10 cellular contexts compared by ENCODE assay signal in the genomic region with DNA sequence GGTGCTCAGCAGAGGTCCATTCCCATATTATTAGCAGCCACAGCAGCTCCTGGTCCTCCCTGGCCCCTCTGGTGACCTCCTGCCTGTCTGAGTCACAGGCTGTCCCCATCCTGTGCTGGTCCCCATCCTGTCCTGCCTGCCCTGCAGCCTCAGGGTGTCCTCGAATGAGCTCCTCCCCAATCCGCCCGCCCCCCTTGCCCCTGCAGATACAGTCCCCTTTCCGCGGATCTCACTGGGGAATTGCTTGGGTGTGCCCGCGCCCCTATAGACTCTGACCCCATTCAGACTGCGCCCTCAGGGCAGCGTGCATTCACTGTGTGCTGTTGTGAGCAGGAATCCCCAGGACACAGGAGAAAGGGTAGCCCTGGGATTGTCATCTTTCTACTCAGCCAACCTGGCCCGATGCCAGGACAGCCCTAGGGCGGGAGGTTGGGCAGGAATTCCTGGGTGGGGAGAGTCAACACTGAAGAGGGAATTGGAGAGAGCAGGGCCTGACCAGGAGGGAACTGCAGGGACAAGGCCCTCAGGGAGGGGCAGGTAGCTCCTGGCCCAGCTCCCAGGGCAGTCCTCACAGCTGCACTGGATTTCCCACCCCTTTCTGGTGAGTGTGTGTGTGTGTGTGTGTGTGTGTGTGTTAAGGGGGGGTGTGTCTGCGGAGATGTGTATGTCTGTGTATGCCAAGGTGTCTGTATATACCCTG. TPM values are rescaled to one million over a fixed set of nuclear protein-coding genes. Genes with fewer than 3 reads are reported as not detected.
DNase-seq lines count a peak whose midpoint lies in the region; ATAC-seq, FAIRE-seq and TF ChIP-seq lines count a peak whose summit lies in the region.
"Had no signal": no experiment of that assay in that cellular context is flagged by ENCODE, and none has a peak within 500 bp of the region (broad histone marks: within the 10 kb centered on the region; RNA-seq: fewer than 3 reads in every experiment).

No MANE protein-coding gene starts in this region.

- no peak for TF ChIP-seq CTCF in esophagus squamous epithelium (IDR thresholded peaks at IDR 0.05)
- no peak for TF ChIP-seq CTCF in uterus (IDR thresholded peaks at IDR 0.05)

- H3K27ac ChIP-seq in SJCRH30 (no peak overlapping the region), esophagus squamous epithelium (no peak overlapping the region), uterus (no peak overlapping the region)
- H3K27ac ChIP-seq: dorsolateral prefrontal cortex had no signal

- WGBS in esophagus squamous epithelium, 2 donors = 27 to 38% methylated on average over 2 to 6 of the region's 12 CpGs

- no peak for ATAC-seq in GM19395 (IDR thresholded peaks at IDR 0.05; ENCODE audit: unreplicated experiment)

- FAIRE-seq in urothelium cell line (lab: Jason Lieb, UNC) = no peak
- FAIRE-seq: A204.1 had no signal

- intact Hi-C loops in esophagus squamous epithelium (cut with DNase I) = no loop called here
- intact Hi-C loops in uterus (cut with DNase I; ENCODE audit: low total_unique reads) = no loop called here

- H3K9me3 ChIP-seq in SJCRH30 (replicated peaks) (no peaks in the 10 kb centered on the region; the same call in 1 of the 2 replicates), esophagus squamous epithelium (peaks cover 0 to 5% (median 5%) of the 10 kb centered on the region in 3 donors), uterus (no peaks in the 10 kb centered on the region)

- peak; percentile 28 for DNase-seq in NCI-H2171 treated with DMSO at 0.1 percent for 48 hours (lab: John Stamatoyannopoulos, UW)
- DNase-seq in NCI-H2171 (lab: John Stamatoyannopoulos, UW) = no peak
- peak; percentile 91 for DNase-seq in SJCRH30
- peak; percentile 65 for DNase-seq in hepatic stellate cell (ENCODE audit: low spot score)
- DNase-seq in urothelium cell line (ENCODE audit: low spot score) = peak; percentile 96
- no peak for DNase-seq in esophagus squamous epithelium (lab: John Stamatoyannopoulos, UW)
- DNase-seq in uterus = no peak
- DNase-seq: dorsolateral prefrontal cortex had no signal

- H3K36me3 ChIP-seq in SJCRH30 (no peaks in the 10 kb centered on the region), esophagus squamous epithelium (no peaks in the 10 kb centered on the region), uterus (no peaks in the 10 kb centered on the region)

- H3K4me3 ChIP-seq in SJCRH30 (no peak overlapping the region), esophagus squamous epithelium (no peak overlapping the region), uterus (no peak overlapping the region)
- H3K4me3 ChIP-seq: dorsolateral prefrontal cortex had no signal

- H3K27me3 ChIP-seq in SJCRH30 (no peaks in the 10 kb centered on the region), esophagus squamous epithelium (peaks cover 0 to 31% (median 0%) of the 10 kb centered on the region in 4 donors), uterus (no peaks in the 10 kb centered on the region)

- H3K4me1 ChIP-seq in SJCRH30 = peaks cover 16% of the 10 kb centered on the region
- peaks cover 4 to 28% (median 8%) of the 10 kb centered on the region in 3 donors for H3K4me1 ChIP-seq in esophagus squamous epithelium
- no peaks in the 10 kb centered on the region for H3K4me1 ChIP-seq in uterus

- TF ChIP-seq POLR2A in esophagus squamous epithelium (IDR thresholded peaks at IDR 0.05) = no peak
- no peak for TF ChIP-seq POLR2A in uterus (IDR thresholded peaks at IDR 0.05)

RNA-seq across cellular contexts. Expression of gene GUCA2A, which starts 1.1 kb away (rescaled TPM):
- not detected in 2 replicates for total RNA-seq in SJCRH30 (2014; rRNA removed; shearing (Covaris generic))
- not detected for total RNA-seq in esophagus squamous epithelium
- not detected for total RNA-seq in uterus
- total RNA-seq: dorsolateral prefrontal cortex had no signal

RNA-seq across cellular contexts. Expression of gene GUCA2B, which starts 12.5 kb away (rescaled TPM):
- not detected in 2 replicates for total RNA-seq in SJCRH30 (2014; rRNA removed; shearing (Covaris generic))
- total RNA-seq in esophagus squamous epithelium = not detected
- not detected for total RNA-seq in uterus
- total RNA-seq: dorsolateral prefrontal cortex had no signal

Comparison
In these comparisons a context has a peak if more than half of its experiments do, and no peak if none do; other contexts are left out.
1. DNase-seq: peak in NCI-H2171 treated with DMSO at 0.1 percent for 48 hours (single experiment), SJCRH30 (2 of 2), hepatic stellate cell (single experiment) and urothelium cell line (single experiment); none in NCI-H2171 (single experiment), esophagus squamous epithelium (single experiment) and uterus (0 of 2).